In the genomic region with DNA sequence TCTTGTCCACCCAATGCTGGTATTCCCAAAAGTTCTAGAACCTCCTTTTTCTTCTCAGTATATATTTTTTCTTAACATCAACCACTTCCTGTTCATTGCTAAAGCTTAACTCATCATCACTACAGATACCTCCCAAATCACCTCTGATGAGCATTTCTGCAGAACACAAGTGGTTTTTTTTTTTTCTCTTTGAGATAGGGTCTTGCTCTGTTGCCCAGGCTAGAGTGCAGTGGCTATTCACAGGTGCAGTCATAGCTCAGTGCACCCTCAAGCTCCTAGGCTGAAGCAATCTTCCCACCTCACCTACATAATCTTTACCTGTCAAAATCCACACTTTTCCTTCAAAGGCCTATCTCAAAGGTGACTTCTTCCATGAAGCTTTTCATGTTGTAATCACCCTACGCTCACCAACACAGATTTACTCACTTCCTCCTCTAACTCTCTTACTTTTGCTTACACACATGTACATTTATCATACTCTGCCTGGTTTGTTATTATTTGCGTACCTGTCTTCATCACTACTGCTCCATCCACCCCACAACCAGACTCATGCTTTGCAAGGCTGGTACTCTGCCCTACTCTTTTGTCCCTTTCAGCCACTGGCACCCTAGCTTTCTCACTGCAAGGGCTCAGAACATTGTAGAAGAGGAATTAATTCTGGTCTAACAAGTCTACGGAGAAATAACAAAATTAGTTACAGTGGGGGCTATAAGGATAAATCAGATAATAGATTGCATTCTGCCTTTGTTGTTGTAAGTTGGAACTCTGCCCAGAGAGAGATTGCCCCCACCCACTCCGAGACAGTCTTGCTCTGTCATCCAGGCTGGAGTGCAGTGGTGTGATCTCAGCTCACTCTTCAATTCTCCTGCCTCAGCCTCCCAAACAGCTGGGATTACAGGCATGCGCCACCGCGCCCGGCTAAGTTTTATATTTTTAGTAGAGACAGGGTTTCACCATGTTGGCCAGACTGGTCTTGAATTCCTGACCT, we compare ENCODE assay signal across 2 cellular contexts.
A peak's percentile ranks its signal among the peaks of the same experiment; 100 is the strongest.
TF ChIP-seq lines count a peak whose summit lies in the region.

No MANE protein-coding gene starts in this region.

TF ChIP-seq in HepG2, 621 proteins besides CTCF, POLR2A, EP300 and RAD21:
- TF ChIP-seq ZNF282 (IDR thresholded peaks at IDR 0.05; ENCODE audit: partially characterized antibody) (no peak), ZNF121 (CRISPR knock-in tag; IDR thresholded peaks at IDR 0.05) (0 out of 2 replicates have a peak, but pooled peaks have one; percentile 26)
- TF ChIP-seq, protein P1, sequence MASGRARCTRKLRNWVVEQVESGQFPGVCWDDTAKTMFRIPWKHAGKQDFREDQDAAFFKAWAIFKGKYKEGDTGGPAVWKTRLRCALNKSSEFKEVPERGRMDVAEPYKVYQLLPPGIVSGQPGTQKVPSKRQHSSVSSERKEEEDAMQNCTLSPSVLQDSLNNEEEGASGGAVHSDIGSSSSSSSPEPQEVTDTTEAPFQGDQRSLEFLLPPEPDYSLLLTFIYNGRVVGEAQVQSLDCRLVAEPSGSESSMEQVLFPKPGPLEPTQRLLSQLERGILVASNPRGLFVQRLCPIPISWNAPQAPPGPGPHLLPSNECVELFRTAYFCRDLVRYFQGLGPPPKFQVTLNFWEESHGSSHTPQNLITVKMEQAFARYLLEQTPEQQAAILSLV (CRISPR knock-in tag; IDR thresholded peaks at IDR 0.05; ENCODE audit: borderline replicate concordance) = no peak
- TF ChIP-seq, protein P2, sequence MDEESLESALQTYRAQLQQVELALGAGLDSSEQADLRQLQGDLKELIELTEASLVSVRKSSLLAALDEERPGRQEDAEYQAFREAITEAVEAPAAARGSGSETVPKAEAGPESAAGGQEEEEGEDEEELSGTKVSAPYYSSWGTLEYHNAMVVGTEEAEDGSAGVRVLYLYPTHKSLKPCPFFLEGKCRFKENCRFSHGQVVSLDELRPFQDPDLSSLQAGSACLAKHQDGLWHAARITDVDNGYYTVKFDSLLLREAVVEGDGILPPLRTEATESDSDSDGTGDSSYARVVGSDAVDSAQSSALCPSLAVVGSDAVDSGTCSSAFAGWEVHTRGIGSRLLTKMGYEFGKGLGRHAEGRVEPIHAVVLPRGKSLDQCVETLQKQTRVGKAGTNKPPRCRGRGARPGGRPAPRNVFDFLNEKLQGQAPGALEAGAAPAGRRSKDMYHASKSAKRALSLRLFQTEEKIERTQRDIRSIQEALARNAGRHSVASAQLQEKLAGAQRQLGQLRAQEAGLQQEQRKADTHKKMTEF (CRISPR knock-in tag; IDR thresholded peaks at IDR 0.05) = no peak

TF ChIP-seq in WTC11, 78 proteins besides CTCF, POLR2A, EP300 and RAD21:
- TF ChIP-seq, protein P3, sequence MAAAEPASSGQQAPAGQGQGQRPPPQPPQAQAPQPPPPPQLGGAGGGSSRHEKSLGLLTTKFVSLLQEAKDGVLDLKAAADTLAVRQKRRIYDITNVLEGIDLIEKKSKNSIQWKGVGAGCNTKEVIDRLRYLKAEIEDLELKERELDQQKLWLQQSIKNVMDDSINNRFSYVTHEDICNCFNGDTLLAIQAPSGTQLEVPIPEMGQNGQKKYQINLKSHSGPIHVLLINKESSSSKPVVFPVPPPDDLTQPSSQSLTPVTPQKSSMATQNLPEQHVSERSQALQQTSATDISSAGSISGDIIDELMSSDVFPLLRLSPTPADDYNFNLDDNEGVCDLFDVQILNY (CRISPR knock-in tag; IDR thresholded peaks at IDR 0.05) = no peak
- TF ChIP-seq KAT7 (CRISPR knock-in tag; IDR thresholded peaks at IDR 0.05; ENCODE audit: borderline replicate concordance) = no peak
- TF ChIP-seq FOXP1 (CRISPR knock-in tag; IDR thresholded peaks at IDR 0.05; ENCODE audit: borderline replicate concordance) = no peak
- 0 out of 2 replicates have a peak, but pooled peaks have one; percentile 43 for TF ChIP-seq ZNF121 (CRISPR knock-in tag; IDR thresholded peaks at IDR 0.05)
- TF ChIP-seq SMAD4 (CRISPR knock-in tag; IDR thresholded peaks at IDR 0.05) = no peak
